In the genomic region with DNA sequence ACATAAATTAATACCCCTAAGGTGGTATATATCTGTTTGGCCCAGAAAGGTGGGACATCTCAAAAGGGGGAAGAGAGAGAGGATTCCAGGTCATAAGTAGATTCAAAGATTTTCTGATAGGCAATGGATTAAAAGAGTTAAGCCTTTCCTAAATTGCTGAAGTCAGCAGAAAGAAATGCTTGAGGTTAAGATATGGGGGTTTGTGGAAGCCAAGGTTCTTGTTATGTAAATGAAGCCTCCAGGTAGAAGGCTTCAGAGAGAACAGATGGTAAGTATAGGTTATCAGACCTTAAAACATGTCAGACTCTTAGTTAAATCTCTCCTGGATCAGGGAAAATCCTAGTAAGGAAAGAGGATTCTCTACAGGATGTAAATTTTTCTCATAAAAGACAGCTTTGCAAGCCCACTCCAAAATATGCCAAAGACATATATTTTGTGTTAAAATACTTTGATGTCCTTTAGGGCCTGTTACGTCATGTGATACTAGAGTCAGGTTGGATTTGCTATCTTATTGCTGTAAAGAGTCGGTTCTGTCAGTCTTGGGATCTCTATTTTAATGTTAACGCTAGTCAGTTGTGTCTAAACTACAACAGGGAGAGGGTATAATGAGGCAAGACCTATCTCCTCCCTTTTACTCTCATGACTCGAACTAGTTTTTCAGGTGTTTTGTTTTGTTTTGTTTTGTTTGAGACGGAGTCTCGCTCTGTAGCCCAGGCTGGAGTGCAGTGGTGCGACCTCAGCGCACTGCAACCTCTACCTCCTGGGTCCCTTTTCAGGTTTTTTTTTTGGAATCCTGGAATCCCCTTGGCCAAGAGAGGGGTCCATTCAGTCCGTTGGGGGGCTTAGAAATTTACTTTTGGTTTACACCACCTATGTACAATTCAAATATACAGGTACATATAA, we compare ENCODE assay signal across 15 cellular contexts.
"Had no signal": no experiment of that assay in that cellular context is flagged by ENCODE, and none has a peak within 500 bp of the region (broad histone marks: within the 10 kb centered on the region; RNA-seq: fewer than 3 reads in every experiment).

No MANE protein-coding gene starts in this region.

- H3K27ac Mint-ChIP-seq: activated naive CD4-positive, alpha-beta T cell treated with anti-CD3 and anti-CD28 coated beads, Interleukin-2, amount 50 U/mL, for 72 hours; brain; stimulated activated naive B cell treated with anti-CD40 and anti-IgM and Interleukin-4, amounts not matched to agents 10 μg/mL and 1 μg/mL and 100 μg/mL, for 72 hours; T-helper 2 cell treated with Interferon-gamma antibody and Interleukin-4, amounts not matched to agents 5 μg/mL and 100 μg/mL, for 36 hours had no signal

- H3K9me3 ChIP-seq: heart left ventricle, transverse colon had no signal

- H3K36me3 ChIP-seq: heart left ventricle, transverse colon had no signal

- H3K4me3 ChIP-seq: heart left ventricle, transverse colon had no signal

- H3K27ac ChIP-seq: epithelial cell of prostate, heart left ventricle, transverse colon had no signal

- H3K36me3 Mint-ChIP-seq: activated naive CD4-positive, alpha-beta T cell treated with anti-CD3 and anti-CD28 coated beads, Interleukin-2, amount 50 U/mL, for 72 hours; brain; stimulated activated naive B cell treated with anti-CD40 and anti-IgM and Interleukin-4, amounts not matched to agents 10 μg/mL and 1 μg/mL and 100 μg/mL, for 72 hours had no signal

- H3K27me3 ChIP-seq: heart left ventricle, transverse colon had no signal

- H3K4me1 Mint-ChIP-seq: stimulated activated naive B cell treated with anti-CD40 and anti-IgM and Interleukin-4, amounts not matched to agents 10 μg/mL and 1 μg/mL and 100 μg/mL, for 72 hours had no signal

- H3K27me3 Mint-ChIP-seq: brain had no signal

- H3K4me3 Mint-ChIP-seq: brain; stimulated activated naive B cell treated with anti-CD40 and anti-IgM and Interleukin-4, amounts not matched to agents 10 μg/mL and 1 μg/mL and 100 μg/mL, for 72 hours; T-helper 2 cell treated with Interferon-gamma antibody and Interleukin-4, amounts not matched to agents 5 μg/mL and 100 μg/mL, for 36 hours had no signal

- DNase-seq: activated T-cell treated with anti-CD3 and anti-CD28 coated beads, Interleukin-2, amount 50 U/mL, for 1 hour; aorta; heart left ventricle; left cardiac atrium; posterior cingulate gyrus; retina; stimulated activated CD4-positive, alpha-beta T cell treated with anti-CD3 and anti-CD28 coated beads, Interleukin-2, amount 100 ng/mL, for 48 hours; stimulated activated CD8-positive, alpha-beta memory T cell treated with anti-CD3 and anti-CD28 coated beads, Interleukin-4, amount 100 ng/mL, for 48 hours; stimulated activated naive B cell treated with anti-CD40 and anti-IgM and Interleukin-4, amounts not matched to agents 10 μg/mL and 1 μg/mL and 100 μg/mL, for 72 hours; transverse colon had no signal

- ATAC-seq: activated naive CD4-positive, alpha-beta T cell treated with anti-CD3 and anti-CD28 coated beads, Interleukin-2, amount 50 U/mL, for 72 hours; heart left ventricle; left cardiac atrium; stimulated activated naive B cell treated with anti-CD40 and anti-IgM and Interleukin-4, amounts not matched to agents 10 μg/mL and 1 μg/mL and 100 μg/mL, for 72 hours had no signal

- H3K9me3 Mint-ChIP-seq: activated naive CD4-positive, alpha-beta T cell treated with anti-CD3 and anti-CD28 coated beads, Interleukin-2, amount 50 U/mL, for 72 hours; brain; stimulated activated naive B cell treated with anti-CD40 and anti-IgM and Interleukin-4, amounts not matched to agents 10 μg/mL and 1 μg/mL and 100 μg/mL, for 72 hours; T-helper 2 cell treated with Interferon-gamma antibody and Interleukin-4, amounts not matched to agents 5 μg/mL and 100 μg/mL, for 36 hours had no signal

- FAIRE-seq: urothelium cell line had no signal
